ENCODE assay signal across 9 cellular contexts in the genomic region with DNA sequence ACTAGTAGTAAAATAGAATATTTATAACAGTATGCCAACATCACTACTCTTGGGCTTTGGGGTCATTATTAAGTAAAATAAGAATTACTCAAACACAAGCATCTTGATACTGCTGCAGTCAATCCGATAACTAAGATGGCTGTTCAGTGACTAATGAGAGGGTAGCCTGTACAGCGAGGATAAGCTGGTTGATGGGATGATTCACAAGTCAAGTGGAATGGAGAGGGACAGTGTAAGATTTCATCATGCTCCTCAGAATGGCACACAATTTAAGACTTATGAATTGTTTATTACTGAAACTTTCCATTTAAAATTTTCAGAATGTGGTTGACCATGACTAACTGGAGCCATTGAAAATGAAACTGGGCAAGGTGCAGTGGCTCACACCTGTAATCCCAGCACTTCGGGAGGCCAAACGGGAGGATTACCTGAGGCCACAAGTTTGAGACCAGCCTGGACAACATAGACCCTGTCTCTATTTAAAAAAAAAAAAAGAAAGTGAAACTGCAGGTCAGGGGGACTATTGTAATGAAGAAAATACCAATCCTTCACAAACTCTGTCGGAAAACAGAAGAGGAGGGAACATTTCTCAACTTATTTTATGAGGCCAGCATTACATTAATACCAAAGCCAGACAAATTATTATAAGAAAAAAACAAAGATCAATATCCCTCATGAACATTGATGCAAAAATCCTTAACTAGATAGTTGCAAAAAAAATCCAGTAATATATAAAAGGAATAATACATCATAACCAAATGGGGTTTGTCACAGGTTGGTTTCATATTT. TPM values are rescaled to one million over a fixed set of nuclear protein-coding genes. Genes with fewer than 3 reads are reported as not detected.
DNase-seq lines count a peak whose midpoint lies in the region; ATAC-seq, FAIRE-seq and TF ChIP-seq lines count a peak whose summit lies in the region.
"Had no signal": no experiment of that assay in that cellular context is flagged by ENCODE, and none has a peak within 500 bp of the region (broad histone marks: within the 10 kb centered on the region; RNA-seq: fewer than 3 reads in every experiment).

No MANE protein-coding gene starts in this region.

- peaks cover 13% of the 10 kb centered on the region for H3K36me3 Mint-ChIP-seq in activated naive CD4-positive, alpha-beta T cell treated with anti-CD3 and anti-CD28 coated beads for 36 hours (ENCODE audit: low read depth)
- peaks cover 16% of the 10 kb centered on the region for H3K36me3 Mint-ChIP-seq in activated naive CD4-positive, alpha-beta T cell treated with anti-CD3 and anti-CD28 coated beads, Interleukin-2, amount 10 ng/mL, durations not matched to agents 7 days and 5 days
- peaks cover 36% of the 10 kb centered on the region for H3K36me3 Mint-ChIP-seq in stimulated activated naive CD8-positive, alpha-beta T cell treated with anti-CD3 and anti-CD28 coated beads, Interleukin-15, Interleukin-2, amounts not matched to agents 100 ng/mL and 50 ng/mL, for 24 hours (ENCODE audit: low read depth)

- BruUV-seq in K562 (replicated peaks; lab: Mats Ljungman, UMichigan), result TSS peak; percentile 3

- peaks cover 7 to 34% of the 10 kb centered on the region in 2 experiments; a peak in 4 of 5 replicates for H3K4me1 ChIP-seq in K562 (replicated peaks in 1 of 2; ENCODE audit: control insufficient read depth in 2 of 2, insufficient read depth in 2 of 2, low read length in 2 of 2)

- 6% methylated on average over 5 of the region's 5 CpGs for WGBS in K562 (ENCODE audit: insufficient coverage, low coverage, missing lambda C conversion rate)

- peak overlapping the region; percentile 38 to 85; a peak in 3 of 4 replicates for H3K9ac ChIP-seq in K562 (ENCODE audit: insufficient read depth in 1 of 2, low read depth in 2 of 2, low read length in 2 of 2)

- peaks cover 50% of the 10 kb centered on the region for H3K4me1 Mint-ChIP-seq in activated naive CD4-positive, alpha-beta T cell treated with anti-CD3 and anti-CD28 coated beads for 36 hours (ENCODE audit: low read depth)
- H3K4me1 Mint-ChIP-seq in activated naive CD4-positive, alpha-beta T cell treated with anti-CD3 and anti-CD28 coated beads, Interleukin-2, amount 10 ng/mL, durations not matched to agents 7 days and 5 days, result peaks cover 20% of the 10 kb centered on the region
- peaks cover 84% of the 10 kb centered on the region for H3K4me1 Mint-ChIP-seq in stimulated activated naive CD8-positive, alpha-beta T cell treated with anti-CD3 and anti-CD28 coated beads, Interleukin-15, Interleukin-2, amounts not matched to agents 100 ng/mL and 50 ng/mL, for 24 hours (ENCODE audit: low read depth)

- no peaks in the 10 kb centered on the region for H4K20me1 ChIP-seq in K562 (replicated peaks; ENCODE audit: control insufficient read depth, insufficient read depth, low read length)

- peak overlapping the region; percentile 64 for H2AFZ ChIP-seq in K562 (ENCODE audit: low read depth, low read length)

- H3K9me3 Mint-ChIP-seq in activated naive CD4-positive, alpha-beta T cell treated with anti-CD3 and anti-CD28 coated beads for 36 hours, result no peaks in the 10 kb centered on the region
- no peaks in the 10 kb centered on the region for H3K9me3 Mint-ChIP-seq in activated naive CD4-positive, alpha-beta T cell treated with anti-CD3 and anti-CD28 coated beads, Interleukin-2, amount 10 ng/mL, durations not matched to agents 7 days and 5 days
- no peaks in the 10 kb centered on the region for H3K9me3 Mint-ChIP-seq in stimulated activated naive CD8-positive, alpha-beta T cell treated with anti-CD3 and anti-CD28 coated beads, Interleukin-15, Interleukin-2, amounts not matched to agents 100 ng/mL and 50 ng/mL, for 24 hours

- no peaks in the 10 kb centered on the region for H3K27me3 Mint-ChIP-seq in activated naive CD4-positive, alpha-beta T cell treated with anti-CD3 and anti-CD28 coated beads for 36 hours (ENCODE audit: low read depth)
- no peaks in the 10 kb centered on the region for H3K27me3 Mint-ChIP-seq in activated naive CD4-positive, alpha-beta T cell treated with anti-CD3 and anti-CD28 coated beads, Interleukin-2, amount 10 ng/mL, durations not matched to agents 7 days and 5 days
- H3K27me3 Mint-ChIP-seq in stimulated activated naive CD8-positive, alpha-beta T cell treated with anti-CD3 and anti-CD28 coated beads, Interleukin-15, Interleukin-2, amounts not matched to agents 100 ng/mL and 50 ng/mL, for 24 hours, result no peaks in the 10 kb centered on the region

- no peak for TF ChIP-seq CTCF in K562 (IDR thresholded peaks at IDR 0.05 in 2 of 3, conservative IDR thresholded peaks at IDR 0.05 in 1 of 3; ENCODE audit: insufficient read depth in 2 of 3, low read depth in 1 of 3, low read length in 3 of 3)

- POLR2A ChIA-PET in K562 (lab: Yijun Ruan, JAX), result interaction anchor here (1.0 to 3.8 kb wide), 2 partner anchors 10 to 25 kb away, joined by 4 to 23 read pairs; a partner anchor contains a TSS

- peak; percentile 95 for TF ChIP-seq EP300 in K562 (IDR thresholded peaks at IDR 0.05; ENCODE audit: low read length)

- H3K36me3 ChIP-seq in K562 (ENCODE audit: control insufficient read depth, insufficient read depth, low read length), result peaks cover 21% of the 10 kb centered on the region; the same call in 2 of the 3 replicates

- intact Hi-C loops in activated naive CD4-positive, alpha-beta T cell treated with anti-CD3 and anti-CD28 coated beads for 36 hours (cut with micrococcal nuclease), result loop anchor here (1.0 kb wide), 1 partner anchor 10 kb away; no protein-coding TSS in a partner anchor
- intact Hi-C loops in K562 (cut with micrococcal nuclease), result no loop called here

- no peak overlapping the region for H3K4me3 Mint-ChIP-seq in activated naive CD4-positive, alpha-beta T cell treated with anti-CD3 and anti-CD28 coated beads for 36 hours
- no peak overlapping the region for H3K4me3 Mint-ChIP-seq in activated naive CD4-positive, alpha-beta T cell treated with anti-CD3 and anti-CD28 coated beads, Interleukin-2, amount 10 ng/mL, durations not matched to agents 7 days and 5 days
- peak overlapping the region; percentile 39 for H3K4me3 Mint-ChIP-seq in stimulated activated naive CD8-positive, alpha-beta T cell treated with anti-CD3 and anti-CD28 coated beads, Interleukin-15, Interleukin-2, amounts not matched to agents 100 ng/mL and 50 ng/mL, for 24 hours

- ATAC-seq in K562, result peak; percentile 95

- H3K79me2 ChIP-seq in K562 (ENCODE audit: control insufficient read depth, insufficient read depth, low read length), result peaks cover 92% of the 10 kb centered on the region

- TF ChIP-seq RAD21 in K562 (CRISPR knock-in tag; conservative IDR thresholded peaks at IDR 0.05 in 1 of 2, IDR thresholded peaks at IDR 0.05 in 1 of 2), result no peak

- no peaks in the 10 kb centered on the region for H3K27me3 ChIP-seq in K562 (ENCODE audit: control insufficient read depth in 2 of 2, insufficient read depth in 2 of 2, low read length in 2 of 2)

- peak overlapping the region; percentile 71 for H3K4me2 ChIP-seq in K562 (ENCODE audit: insufficient read depth, low read length)

- peak; percentile 50 for DNase-seq in activated naive CD4-positive, alpha-beta T cell treated with anti-CD3 and anti-CD28 coated beads for 36 hours
- DNase-seq in activated naive CD4-positive, alpha-beta T cell treated with anti-CD3 and anti-CD28 coated beads, Interleukin-2, amount 10 ng/mL, durations not matched to agents 7 days and 5 days, result no peak
- DNase-seq in LoVo (ENCODE audit: low spot score) (peak; percentile 83), K562 (ENCODE audit: extremely low read depth in 1 of 4, low spot score in 3 of 4) (peak; percentile 69 to 90 (median 75)), amniotic stem cell (lab: John Stamatoyannopoulos, UW) (no peak), KG1 (lab: John Stamatoyannopoulos, UW) (no peak)
- no peak for DNase-seq in effector CD8-positive, alpha-beta T cell (lab: John Stamatoyannopoulos, UW)

- H3K27ac Mint-ChIP-seq in activated naive CD4-positive, alpha-beta T cell treated with anti-CD3 and anti-CD28 coated beads for 36 hours, result peak overlapping the region; percentile 37
- H3K27ac Mint-ChIP-seq in activated naive CD4-positive, alpha-beta T cell treated with anti-CD3 and anti-CD28 coated beads, Interleukin-2, amount 10 ng/mL, durations not matched to agents 7 days and 5 days, result no peak overlapping the region
- peak overlapping the region; percentile 95 for H3K27ac Mint-ChIP-seq in stimulated activated naive CD8-positive, alpha-beta T cell treated with anti-CD3 and anti-CD28 coated beads, Interleukin-15, Interleukin-2, amounts not matched to agents 100 ng/mL and 50 ng/mL, for 24 hours

- H3K4me3 ChIP-seq in K562, result no peak overlapping the region
- H3K4me3 ChIP-seq: skin epidermis had no signal

- H3K9me1 ChIP-seq in K562 (ENCODE audit: control insufficient read depth, insufficient read depth, low read length), result no peaks in the 10 kb centered on the region

- CTCF ChIA-PET in activated naive CD4-positive, alpha-beta T cell treated with anti-CD3 and anti-CD28 coated beads for 36 hours (lab: Charles Lee), result interaction anchor here (0.9 kb wide), 1 partner anchor 15 kb away, joined by 4 read pairs; no protein-coding TSS in a partner anchor
- CTCF ChIA-PET in activated naive CD4-positive, alpha-beta T cell treated with anti-CD3 and anti-CD28 coated beads, Interleukin-2, amount 10 ng/mL, durations not matched to agents 7 days and 5 days (lab: Charles Lee), result no interaction called here
- CTCF ChIA-PET in K562 (lab: Yijun Ruan, JAX; ENCODE audit: low intra/inter-chr PET ratio), result no interaction called here

- H3K27ac ChIP-seq in K562 (ENCODE audit: extremely low read depth, low read depth, low read length), result peak overlapping the region; percentile 95
- H3K27ac ChIP-seq: skin epidermis had no signal

- no peaks in the 10 kb centered on the region for H3K9me3 ChIP-seq in K562 (replicated peaks; ENCODE audit: control insufficient read depth, insufficient read depth, low read depth, low read length)

- no peak for TF ChIP-seq POLR2A in K562 (conservative IDR thresholded peaks at IDR 0.05)

- peak; percentile 87 for FAIRE-seq in K562 (lab: Jason Lieb, UNC)

- in situ Hi-C loops in K562 (cut with MboI), result no loop called here

RNA-seq across cellular contexts. Expression of a gene that starts 11.2 kb away (rescaled TPM):
- 10 to 100 TPM; 29.6 to 38.0 TPM for total RNA-seq in activated naive CD4-positive, alpha-beta T cell treated with anti-CD3 and anti-CD28 coated beads for 36 hours
- total RNA-seq in K562 (2011; cell fraction: chromatin; rRNA removed; ENCODE audit: low replicate concordance), result 75.7 and 129 TPM in 2 replicates
- 28.3 and 31.5 TPM in 2 replicates for total RNA-seq in K562 (2011; cell fraction: nucleolus; rRNA removed)
- 48.5 and 80.2 TPM in 2 replicates for total RNA-seq in K562 (2011; cell fraction: nucleoplasm; rRNA removed)
- total RNA-seq in K562 (2014; rRNA removed) (31.0 and 33.4 TPM in 2 replicates), K562 (2014; rRNA removed; fragmentation: Illumina TruSeq; extraction: Trizol) (39.7 and 53.2 TPM in 2 replicates), K562 (2015; rRNA removed; fragmentation: Illumina TruSeq; extraction: Trizol) (27.0 and 30.1 TPM in 2 replicates), K562 (2021) (51.7 and 66.2 TPM in 2 replicates)
- polyA plus RNA-seq in K562 (2011; rRNA removed) (37.0 and 39.6 TPM in 2 replicates), K562 (2014; fragmentation: Illumina TruSeq; extraction: Trizol) (28.4 and 31.2 TPM in 2 replicates), K562 (2014; fragmentation: Nextera tagmentation; extraction: Ambion mirVana) (1 to 10 TPM; 6.4 to 8.7 TPM), K562 (2014; rRNA removed) (19.2 and 19.3 TPM in 2 replicates)
- polyA plus RNA-seq in K562 (2011; cell fraction: cytosol; rRNA removed), result 17.0 and 22.4 TPM in 2 replicates
- polyA plus RNA-seq in K562 (2011; cell fraction: nucleus; rRNA removed), result 37.9 and 38.1 TPM in 2 replicates
- polyA plus RNA-seq in K562 (2012), result 26.3 and 34.7 TPM in 2 replicates
- polyA minus RNA-seq in K562 (2011; rRNA and poly(A)+ RNA removed), result 39.1 and 60.7 TPM in 2 replicates
- 17.6 and 29.5 TPM in 2 replicates for polyA minus RNA-seq in K562 (2011; cell fraction: cytosol; rRNA and poly(A)+ RNA removed)
- 19.1 and 32.4 TPM in 2 replicates for polyA minus RNA-seq in K562 (2011; cell fraction: nucleus; rRNA and poly(A)+ RNA removed)

RNA-seq across cellular contexts. Expression of a gene that starts 16.3 kb away (rescaled TPM):
- total RNA-seq in activated naive CD4-positive, alpha-beta T cell treated with anti-CD3 and anti-CD28 coated beads for 36 hours, result 100 to 1,000 TPM; 132 to 141 TPM
- 16.0 and 52.2 TPM in 2 replicates for total RNA-seq in K562 (2011; cell fraction: chromatin; rRNA removed; ENCODE audit: low replicate concordance)
- total RNA-seq in K562 (2011; cell fraction: nucleolus; rRNA removed), result 18.8 and 22.8 TPM in 2 replicates
- 52.5 and 85.3 TPM in 2 replicates for total RNA-seq in K562 (2011; cell fraction: nucleoplasm; rRNA removed)
- total RNA-seq in K562 (2014; rRNA removed) (36.3 and 45.8 TPM in 2 replicates), K562 (2014; rRNA removed; fragmentation: Illumina TruSeq; extraction: Trizol) (232 and 260 TPM in 2 replicates), K562 (2015; rRNA removed; fragmentation: Illumina TruSeq; extraction: Trizol) (92.9 and 111 TPM in 2 replicates), K562 (2021) (124 and 142 TPM in 2 replicates)
- polyA plus RNA-seq in K562 (2011; rRNA removed) (79.9 and 153 TPM in 2 replicates), K562 (2014; fragmentation: Illumina TruSeq; extraction: Trizol) (202 and 243 TPM in 2 replicates), K562 (2014; fragmentation: Nextera tagmentation; extraction: Ambion mirVana) (100 to 1,000 TPM; 513 to 620 TPM), K562 (2014; rRNA removed) (165 and 186 TPM in 2 replicates)
- 7.1 and 54.4 TPM in 2 replicates for polyA plus RNA-seq in K562 (2011; cell fraction: cytosol; rRNA removed)
- 25.4 and 34.2 TPM in 2 replicates for polyA plus RNA-seq in K562 (2011; cell fraction: nucleus; rRNA removed)
- polyA plus RNA-seq in K562 (2012), result 136 and 164 TPM in 2 replicates
- polyA minus RNA-seq in K562 (2011; rRNA and poly(A)+ RNA removed), result 45.4 and 47.6 TPM in 2 replicates
- 11.6 and 15.8 TPM in 2 replicates for polyA minus RNA-seq in K562 (2011; cell fraction: cytosol; rRNA and poly(A)+ RNA removed)
- 24.8 and 33.9 TPM in 2 replicates for polyA minus RNA-seq in K562 (2011; cell fraction: nucleus; rRNA and poly(A)+ RNA removed)

Comparison
In these comparisons a context has a peak if more than half of its experiments do, and no peak if none do; other contexts are left out.
1. DNase-seq: peak in activated naive CD4-positive, alpha-beta T cell treated with anti-CD3 and anti-CD28 coated beads for 36 hours (single experiment), LoVo (single experiment) and K562 (4 of 4); none in activated naive CD4-positive, alpha-beta T cell treated with anti-CD3 and anti-CD28 coated beads, Interleukin-2, amount 10 ng/mL, durations not matched to agents 7 days and 5 days (single experiment), effector CD8-positive, alpha-beta T cell (single experiment), amniotic stem cell (single experiment) and KG1 (single experiment).